23 cellular contexts compared by ENCODE assay signal in genomic region chr9:6766606-6767005, GRCh38.
"Had no signal": no experiment of that assay in that cellular context is flagged by ENCODE, and none has a peak within 500 bp of the region (broad histone marks: within the 10 kb centered on the region; RNA-seq: fewer than 3 reads in every experiment).

No MANE protein-coding gene starts in this region.

- H3K36me3 ChIP-seq: heart right ventricle, lower lobe of right lung, prostate gland, spleen, upper lobe of left lung, WERI-Rb-1 had no signal

- FAIRE-seq: kidney, TTC549 had no signal

- H3K4me3 Mint-ChIP-seq: brain; dendritic cell treated with granulocyte-macrophage colony-stimulating factor and Interleukin-4, amounts not matched to agents 40 ng/mL and 50 ng/mL, for 4 days; neural crest cell had no signal

- H3K27me3 Mint-ChIP-seq: brain; dendritic cell treated with granulocyte-macrophage colony-stimulating factor and Interleukin-4, amounts not matched to agents 40 ng/mL and 50 ng/mL, for 4 days; naive thymus-derived CD4-positive, alpha-beta T cell had no signal

- H3K4me1 ChIP-seq: lower lobe of right lung, prostate gland, upper lobe of left lung had no signal

- H3K4me1 Mint-ChIP-seq: neural crest cell had no signal

- H3K27me3 ChIP-seq: heart right ventricle, spleen, upper lobe of left lung had no signal

- H3K27ac Mint-ChIP-seq: brain; dendritic cell treated with granulocyte-macrophage colony-stimulating factor and Interleukin-4, amounts not matched to agents 40 ng/mL and 50 ng/mL, for 4 days had no signal

- DNase-seq: activated CD4-positive, alpha-beta T cell treated with anti-CD3 and anti-CD28 coated beads for 1 hour; activated effector memory CD4-positive, alpha-beta T cell treated with anti-CD3 and anti-CD28 coated beads, Interleukin-2, amount 50 U/mL, for 16 hours; activated naive CD4-positive, alpha-beta T cell treated with anti-CD3 and anti-CD28 coated beads, Interleukin-2, amount 50 U/mL, for 16 hours; anterior cingulate cortex; caudate nucleus; effector CD4-positive, alpha-beta T cell; erythroblast; foreskin fibroblast; heart right ventricle; kidney; lower lobe of right lung; naive thymus-derived CD4-positive, alpha-beta T cell; spleen; stimulated activated CD4-positive, alpha-beta T cell treated with anti-CD3 and anti-CD28 coated beads, Interleukin-4, amount 100 ng/mL, for 4 hours; stimulated activated naive CD8-positive, alpha-beta T cell treated with anti-CD3 and anti-CD28 coated beads, Interleukin-15, Interleukin-2, amounts not matched to agents 100 U/mL and 50 U/mL, for 24 hours; T-helper 1 cell; upper lobe of left lung; WERI-Rb-1 had no signal

- H3K27ac ChIP-seq: heart right ventricle, lower lobe of right lung, prostate gland, spleen, upper lobe of left lung, WERI-Rb-1 had no signal

- H3K9me3 Mint-ChIP-seq: neural crest cell had no signal

- H3K9me3 ChIP-seq: lower lobe of right lung, prostate gland, spleen, upper lobe of left lung had no signal

- ATAC-seq: heart right ventricle; lower lobe of right lung; naive thymus-derived CD4-positive, alpha-beta T cell; stimulated activated naive CD8-positive, alpha-beta T cell treated with anti-CD3 and anti-CD28 coated beads, Interleukin-15, Interleukin-2, amounts not matched to agents 100 U/mL and 50 U/mL, for 24 hours had no signal

- H3K4me3 ChIP-seq: heart right ventricle, lower lobe of right lung, prostate gland, spleen, upper lobe of left lung had no signal
